In genomic region chr6:136822051-136822378, GRCh38 we compare ENCODE assay signal across 8 cellular contexts. TPM values are rescaled to one million over a fixed set of nuclear protein-coding genes. Genes with fewer than 3 reads are reported as not detected.
DNase-seq lines count a peak whose midpoint lies in the region; ATAC-seq and TF ChIP-seq lines count a peak whose summit lies in the region.

No MANE protein-coding gene starts in this region.

- H3K79me2 ChIP-seq in MM.1S (ENCODE audit: low read length), result no peaks in the 10 kb centered on the region

- WGBS in body of pancreas, 2 donors, result 0 to 1% methylated on average over 11 of the region's 11 CpGs

- TF ChIP-seq POLR2A in body of pancreas (IDR thresholded peaks at IDR 0.05), result no peak

- peak; percentile 55 for DNase-seq in CD1c-positive myeloid dendritic cell (ENCODE audit: extremely low spot score)
- DNase-seq in MM.1S, result no peak
- peak in 2 of 4 donors; percentile 38 to 42 for DNase-seq in body of pancreas
- DNase-seq in left lobe of liver (ENCODE audit: low spot score), result peak; percentile 51
- DNase-seq in stimulated activated CD8-positive, alpha-beta memory T cell treated with anti-CD3 and anti-CD28 coated beads, Interleukin-4, amount 100 ng/mL, for 24 hours (ENCODE audit: low read depth), result peak; percentile 0
- DNase-seq in NCI-H1092 treated with DMSO at 0.1 percent for 48 hours (lab: John Stamatoyannopoulos, UW), result no peak
- no peak for DNase-seq in NCI-H1436 treated with DMSO at 0.1 percent for 48 hours (lab: John Stamatoyannopoulos, UW)

- peak overlapping the region; percentile 85 for H2AFZ ChIP-seq in MM.1S (ENCODE audit: low read length)

- ATAC-seq in GM21381 (IDR thresholded peaks at IDR 0.05; ENCODE audit: unreplicated experiment) (peak; percentile 6), body of pancreas (peak; percentile 6), left lobe of liver (peak; percentile 18)

- H3K4me1 ChIP-seq in MM.1S (ENCODE audit: low read length), result no peaks in the 10 kb centered on the region
- H3K4me1 ChIP-seq in body of pancreas, result peaks cover 36% of the 10 kb centered on the region

- H3K36me3 ChIP-seq in MM.1S (replicated peaks; ENCODE audit: insufficient read depth, low read length) (no peaks in the 10 kb centered on the region), body of pancreas (replicated peaks in 1 of 2; ENCODE audit: insufficient read depth in 1 of 2, low read depth in 2 of 2) (no peaks in the 10 kb centered on the region)

- no peak for TF ChIP-seq CTCF in MM.1S (IDR thresholded peaks at IDR 0.05; ENCODE audit: low read length)
- TF ChIP-seq CTCF in body of pancreas (IDR thresholded peaks at IDR 0.05), result no peak

- no peaks in the 10 kb centered on the region for H3K9me3 ChIP-seq in MM.1S (replicated peaks; ENCODE audit: insufficient read depth, low read length)
- no peaks in the 10 kb centered on the region for H3K9me3 ChIP-seq in body of pancreas

- H3F3A ChIP-seq in MM.1S (ENCODE audit: insufficient read depth, low read length), result no peaks in the 10 kb centered on the region

- H3K4me3 ChIP-seq in MM.1S (ENCODE audit: low read length), result peak overlapping the region; percentile 65
- H3K4me3 ChIP-seq in body of pancreas, result peak overlapping the region; percentile 32 to 45

- peak overlapping the region; percentile 74; the same call in 1 of the 2 replicates for H3K9ac ChIP-seq in MM.1S (ENCODE audit: low read length)

- intact Hi-C loops in body of pancreas (cut with DNase I), result no loop called here

- no peaks in the 10 kb centered on the region for H4K20me1 ChIP-seq in MM.1S (ENCODE audit: insufficient read depth, low read length)

- no peaks in the 10 kb centered on the region for H3K9me2 ChIP-seq in MM.1S (replicated peaks; ENCODE audit: insufficient read depth, low read length)

- peak overlapping the region; percentile 71 for H3K4me2 ChIP-seq in MM.1S (ENCODE audit: low read depth, low read length)

- H3K27me3 ChIP-seq in MM.1S (replicated peaks; ENCODE audit: insufficient read depth, low read length) (0 out of 2 replicates have a peak, but pooled peaks cover 5% of the 10 kb centered on the region), body of pancreas (no peaks in the 10 kb centered on the region)

- H3K27ac ChIP-seq in MM.1S (ENCODE audit: low read length), result no peak overlapping the region
- peak overlapping the region; percentile 95 to 98 (median 98) for H3K27ac ChIP-seq in body of pancreas

RNA-seq across cellular contexts. Expression of gene PEX7, which starts 0.4 kb away (rescaled TPM):
- 10 to 100 TPM in 1 of 2 donors, 1 to 10 TPM in 1; 8.9 to 17.9 TPM for total RNA-seq in body of pancreas
- total RNA-seq in left lobe of liver, result 5.6 TPM

RNA-seq across cellular contexts. Expression of gene MAP3K5, which starts 29.7 kb away (rescaled TPM):
- total RNA-seq in body of pancreas, result 10 to 100 TPM; 33.7 to 36.9 TPM
- 6.3 TPM for total RNA-seq in left lobe of liver

Comparison
In these comparisons a context has a peak if more than half of its experiments do, and no peak if none do; other contexts are left out.
1. DNase-seq: peak in CD1c-positive myeloid dendritic cell (single experiment), left lobe of liver (single experiment) and stimulated activated CD8-positive, alpha-beta memory T cell treated with anti-CD3 and anti-CD28 coated beads, Interleukin-4, amount 100 ng/mL, for 24 hours (single experiment); none in MM.1S (single experiment), NCI-H1092 treated with DMSO at 0.1 percent for 48 hours (single experiment) and NCI-H1436 treated with DMSO at 0.1 percent for 48 hours (single experiment).
2. Peak in every context shown above with its lines, with median percentiles within 50 percentile points of each other: ATAC-seq.